ENCODE assay signal across 13 cellular contexts in genomic region chr21:14452842-14453241, GRCh38.
A peak's percentile ranks its signal among the peaks of the same experiment; 100 is the strongest.
DNase-seq lines count a peak whose midpoint lies in the region; ATAC-seq lines count a peak whose summit lies in the region.
"Had no signal": no experiment of that assay in that cellular context is flagged by ENCODE, and none has a peak within 500 bp of the region (broad histone marks: within the 10 kb centered on the region; RNA-seq: fewer than 3 reads in every experiment).

No MANE protein-coding gene starts in this region.

- peaks cover 12% of the 10 kb centered on the region for H3K36me3 Mint-ChIP-seq in activated CD8-positive, alpha-beta memory T cell treated with anti-CD3 and anti-CD28 coated beads, Interleukin-2, amount 10 ng/mL, durations not matched to agents 7 days and 5 days
- H3K36me3 Mint-ChIP-seq in activated CD4-positive, alpha-beta memory T cell treated with anti-CD3 and anti-CD28 coated beads for 36 hours, result no peaks in the 10 kb centered on the region
- H3K36me3 Mint-ChIP-seq in stimulated activated memory B cell treated with anti-CD40 and anti-IgM and Interleukin-4, amounts not matched to agents 10 μg/mL and 1 μg/mL and 100 μg/mL, for 72 hours, result no peaks in the 10 kb centered on the region

- no peaks in the 10 kb centered on the region for H3K27me3 Mint-ChIP-seq in activated CD8-positive, alpha-beta memory T cell treated with anti-CD3 and anti-CD28 coated beads, Interleukin-2, amount 10 ng/mL, durations not matched to agents 7 days and 5 days
- H3K27me3 Mint-ChIP-seq in activated CD4-positive, alpha-beta memory T cell treated with anti-CD3 and anti-CD28 coated beads for 36 hours, result no peaks in the 10 kb centered on the region
- H3K27me3 Mint-ChIP-seq in stimulated activated memory B cell treated with anti-CD40 and anti-IgM and Interleukin-4, amounts not matched to agents 10 μg/mL and 1 μg/mL and 100 μg/mL, for 72 hours, result no peaks in the 10 kb centered on the region

- CTCF ChIA-PET in activated CD8-positive, alpha-beta memory T cell treated with anti-CD3 and anti-CD28 coated beads, Interleukin-2, amount 10 ng/mL, durations not matched to agents 7 days and 5 days (lab: Charles Lee), result interaction anchor here (1.2 to 2.3 kb wide), 3 partner anchors 19 to 285 kb away, joined by 5 to 10 read pairs (median 9); no protein-coding TSS in a partner anchor
- CTCF ChIA-PET in activated CD4-positive, alpha-beta memory T cell treated with anti-CD3 and anti-CD28 coated beads for 36 hours (lab: Charles Lee), result interaction anchor here (0.7 to 1.9 kb wide), 6 partner anchors 68 to 285 kb away, joined by 3 to 8 read pairs (median 3); partner anchors contain the start of gene HSPA13

- POLR2A ChIA-PET in activated CD4-positive, alpha-beta memory T cell treated with anti-CD3 and anti-CD28 coated beads for 36 hours (lab: Charles Lee), result interaction anchor here (0.8 to 2.1 kb wide), 6 partner anchors 71 to 90 kb away, joined by 3 to 9 read pairs (median 4); no protein-coding TSS in a partner anchor

- no peak for DNase-seq in activated CD8-positive, alpha-beta memory T cell treated with anti-CD3 and anti-CD28 coated beads, Interleukin-2, amount 10 ng/mL, durations not matched to agents 7 days and 5 days
- DNase-seq in activated CD8-positive, alpha-beta memory T cell treated with anti-CD3 and anti-CD28 coated beads for 24 hours, result no peak
- DNase-seq in activated CD4-positive, alpha-beta memory T cell treated with anti-CD3 and anti-CD28 coated beads for 36 hours, result no peak
- DNase-seq in AG20443 (ENCODE audit: low spot score) (no peak), KG1 (lab: John Stamatoyannopoulos, UW) (no peak)
- DNase-seq: gastrocnemius medialis, mammary epithelial cell, T1000 had no signal

- intact Hi-C loops in activated CD4-positive, alpha-beta memory T cell treated with anti-CD3 and anti-CD28 coated beads for 36 hours (cut with micrococcal nuclease), result loop anchor here (1.0 to 5.0 kb wide), 6 partner anchors 29 to 286 kb away; partner anchors contain the start of gene SAMSN1

- peak overlapping the region; percentile 80 for H3K27ac Mint-ChIP-seq in activated CD8-positive, alpha-beta memory T cell treated with anti-CD3 and anti-CD28 coated beads, Interleukin-2, amount 10 ng/mL, durations not matched to agents 7 days and 5 days
- H3K27ac Mint-ChIP-seq in activated CD4-positive, alpha-beta memory T cell treated with anti-CD3 and anti-CD28 coated beads for 36 hours, result peak overlapping the region; percentile 74
- peak overlapping the region; percentile 88 for H3K27ac Mint-ChIP-seq in stimulated activated memory B cell treated with anti-CD40 and anti-IgM and Interleukin-4, amounts not matched to agents 10 μg/mL and 1 μg/mL and 100 μg/mL, for 72 hours

- H3K9me3 Mint-ChIP-seq in activated CD8-positive, alpha-beta memory T cell treated with anti-CD3 and anti-CD28 coated beads, Interleukin-2, amount 10 ng/mL, durations not matched to agents 7 days and 5 days (ENCODE audit: low read depth), result peaks cover 2% of the 10 kb centered on the region
- H3K9me3 Mint-ChIP-seq in activated CD4-positive, alpha-beta memory T cell treated with anti-CD3 and anti-CD28 coated beads for 36 hours, result no peaks in the 10 kb centered on the region
- H3K9me3 Mint-ChIP-seq in stimulated activated memory B cell treated with anti-CD40 and anti-IgM and Interleukin-4, amounts not matched to agents 10 μg/mL and 1 μg/mL and 100 μg/mL, for 72 hours, result no peaks in the 10 kb centered on the region

- no peak overlapping the region for H3K4me3 Mint-ChIP-seq in activated CD8-positive, alpha-beta memory T cell treated with anti-CD3 and anti-CD28 coated beads, Interleukin-2, amount 10 ng/mL, durations not matched to agents 7 days and 5 days
- no peak overlapping the region for H3K4me3 Mint-ChIP-seq in activated CD4-positive, alpha-beta memory T cell treated with anti-CD3 and anti-CD28 coated beads for 36 hours
- H3K4me3 Mint-ChIP-seq in stimulated activated memory B cell treated with anti-CD40 and anti-IgM and Interleukin-4, amounts not matched to agents 10 μg/mL and 1 μg/mL and 100 μg/mL, for 72 hours, result no peak overlapping the region

- ATAC-seq in activated CD8-positive, alpha-beta memory T cell treated with anti-CD3 and anti-CD28 coated beads, Interleukin-2, amount 10 ng/mL, durations not matched to agents 7 days and 5 days, result no peak
- ATAC-seq in GM21723 (IDR thresholded peaks at IDR 0.05; ENCODE audit: unreplicated experiment) (peak; percentile 12), HG02970 (IDR thresholded peaks at IDR 0.05; ENCODE audit: low FRiP score, unreplicated experiment) (no peak)
- ATAC-seq in stimulated activated memory B cell treated with anti-CD40 and anti-IgM and Interleukin-4, amounts not matched to agents 10 μg/mL and 1 μg/mL and 100 μg/mL, for 72 hours, result no peak
- ATAC-seq: gastrocnemius medialis, Right ventricle myocardium inferior, sciatic nerve had no signal

- peaks cover 45% of the 10 kb centered on the region for H3K4me1 Mint-ChIP-seq in activated CD8-positive, alpha-beta memory T cell treated with anti-CD3 and anti-CD28 coated beads, Interleukin-2, amount 10 ng/mL, durations not matched to agents 7 days and 5 days
- H3K4me1 Mint-ChIP-seq in activated CD4-positive, alpha-beta memory T cell treated with anti-CD3 and anti-CD28 coated beads for 36 hours (ENCODE audit: low read depth), result peaks cover 40% of the 10 kb centered on the region
- peaks cover 48% of the 10 kb centered on the region for H3K4me1 Mint-ChIP-seq in stimulated activated memory B cell treated with anti-CD40 and anti-IgM and Interleukin-4, amounts not matched to agents 10 μg/mL and 1 μg/mL and 100 μg/mL, for 72 hours
